8 cellular contexts compared by ENCODE assay signal in genomic region chr1:100188617-100189016, GRCh38. TPM values are rescaled to one million over a fixed set of nuclear protein-coding genes. Genes with fewer than 3 reads are reported as not detected.
A peak's percentile ranks its signal among the peaks of the same experiment; 100 is the strongest.
DNase-seq lines count a peak whose midpoint lies in the region; ATAC-seq and TF ChIP-seq lines count a peak whose summit lies in the region.

No MANE protein-coding gene starts in this region.

- H3K9me3 ChIP-seq in HEK293 (ENCODE audit: control insufficient read depth, insufficient read depth, low read depth, low read length) = no peaks in the 10 kb centered on the region

- ATAC-seq in left cardiac atrium (peak; percentile 82 to 91), HG02840 (IDR thresholded peaks at IDR 0.05; ENCODE audit: low FRiP score, unreplicated experiment) (no peak), HG03095 (IDR thresholded peaks at IDR 0.05; ENCODE audit: unreplicated experiment) (no peak)

- peaks cover 0 to 3% of the 10 kb centered on the region in 2 experiments; a peak in 1 of 3 replicates for H3K36me3 ChIP-seq in HEK293 (ENCODE audit: control insufficient read depth in 2 of 2, insufficient read depth in 1 of 2, low read length in 2 of 2)

- CTCF ChIA-PET in HEK293 (lab: Yijun Ruan, JAX) = interaction anchor here (0.6 kb wide), 1 partner anchor 1166 kb away, joined by 3 read pairs; no protein-coding TSS in a partner anchor

- H3K4me1 ChIP-seq in HEK293 (ENCODE audit: control insufficient read depth, insufficient read depth, low read length) = 0 out of 2 replicates have a peak, but pooled peaks cover 5% of the 10 kb centered on the region

- POLR2A ChIA-PET in HEK293 (lab: Yijun Ruan, JAX) = no interaction called here

- no peak overlapping the region for H3K27ac ChIP-seq in HEK293 (ENCODE audit: extremely low read depth, low read depth, low read length)

- no peak overlapping the region for H3K4me3 ChIP-seq in AG10803 (ENCODE audit: low read length)
- H3K4me3 ChIP-seq in HEK293 (ENCODE audit: low read depth, low read length) = no peak overlapping the region

- intact Hi-C loops in left cardiac atrium (cut with DNase I) = no loop called here

- DNase-seq in AG10803 (ENCODE audit: low read depth) = peak; percentile 92
- peak; percentile 90 for DNase-seq in NCI-H69 (lab: John Stamatoyannopoulos, UW)
- no peak for DNase-seq in left cardiac atrium
- no peak for DNase-seq in GDM1 (lab: John Stamatoyannopoulos, UW)
- DNase-seq in activated CD4-positive, CD25-positive, alpha-beta regulatory T cell (lab: John Stamatoyannopoulos, UW) = no peak

- TF ChIP-seq CTCF in AG10803 (conservative IDR thresholded peaks at IDR 0.05; ENCODE audit: low read length) = no peak
- no peak for TF ChIP-seq CTCF in HEK293 (tag by site-specific recombination; IDR thresholded peaks at IDR 0.05)

TF ChIP-seq in HEK293, 187 proteins besides CTCF, POLR2A, EP300 and RAD21 (continues in another document):
- TF ChIP-seq OSR2 (tag by site-specific recombination; IDR thresholded peaks at IDR 0.05) (peak; percentile 55; the same call in 1 of the 2 replicates), GLIS1 (tag by site-specific recombination; IDR thresholded peaks at IDR 0.05) (peak; percentile 56), ZXDB (tag by site-specific recombination; IDR thresholded peaks at IDR 0.05) (peak; percentile 30; the same call in 1 of the 2 replicates), WT1 (tag by site-specific recombination; IDR thresholded peaks at IDR 0.05) (no peak), SCRT1 (tag by site-specific recombination; IDR thresholded peaks at IDR 0.05; ENCODE audit: borderline replicate concordance) (peak; percentile 79; the same call in 1 of the 2 replicates), ZNF366 (tag by site-specific recombination; conservative IDR thresholded peaks at IDR 0.05) (peak; percentile 32; the same call in 1 of the 2 replicates), ZNF596 (tag by site-specific recombination; IDR thresholded peaks at IDR 0.05) (0 out of 2 replicates have a peak, but pooled peaks have one; percentile 37), MYNN (tag by site-specific recombination; IDR thresholded peaks at IDR 0.05; ENCODE audit: borderline replicate concordance) (peak; percentile 41; the same call in 1 of the 2 replicates), ZEB2 (tag by site-specific recombination; IDR thresholded peaks at IDR 0.05) (0 out of 2 replicates have a peak, but pooled peaks have one; percentile 35), ZNF610 (tag by site-specific recombination; IDR thresholded peaks at IDR 0.05; ENCODE audit: borderline replicate concordance) (no peak; the same call in 1 of the 2 replicates), ZBTB20 (tag by site-specific recombination; IDR thresholded peaks at IDR 0.05) (no peak), SP7 (tag by site-specific recombination; IDR thresholded peaks at IDR 0.05) (peak; percentile 87), ZNF843 (tag by site-specific recombination; IDR thresholded peaks at IDR 0.05) (peak; percentile 52; the same call in 1 of the 2 replicates), FEZF1 (tag by site-specific recombination; IDR thresholded peaks at IDR 0.05) (peak; percentile 66), ZNF335 (tag by site-specific recombination; conservative IDR thresholded peaks at IDR 0.05) (0 out of 2 replicates have a peak, but pooled peaks have one; percentile 14), OVOL3 (tag by site-specific recombination; IDR thresholded peaks at IDR 0.05) (peak; percentile 69; the same call in 1 of the 2 replicates), ZNF112 (tag by site-specific recombination; IDR thresholded peaks at IDR 0.05) (no peak), ZBTB17 (tag by site-specific recombination; IDR thresholded peaks at IDR 0.05) (peak; percentile 59; the same call in 1 of the 2 replicates), ZSCAN23 (tag by site-specific recombination; IDR thresholded peaks at IDR 0.05) (no peak), IKZF3 (tag by site-specific recombination; IDR thresholded peaks at IDR 0.05) (0 out of 2 replicates have a peak, but pooled peaks have one; percentile 38), PRDM10 (tag by site-specific recombination; IDR thresholded peaks at IDR 0.05) (0 out of 2 replicates have a peak, but pooled peaks have one; percentile 33)
- TF ChIP-seq, protein P1, sequence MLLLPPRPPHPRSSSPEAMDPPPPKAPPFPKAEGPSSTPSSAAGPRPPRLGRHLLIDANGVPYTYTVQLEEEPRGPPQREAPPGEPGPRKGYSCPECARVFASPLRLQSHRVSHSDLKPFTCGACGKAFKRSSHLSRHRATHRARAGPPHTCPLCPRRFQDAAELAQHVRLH (tag by site-specific recombination; IDR thresholded peaks at IDR 0.05) = no peak
- TF ChIP-seq, protein P2, sequence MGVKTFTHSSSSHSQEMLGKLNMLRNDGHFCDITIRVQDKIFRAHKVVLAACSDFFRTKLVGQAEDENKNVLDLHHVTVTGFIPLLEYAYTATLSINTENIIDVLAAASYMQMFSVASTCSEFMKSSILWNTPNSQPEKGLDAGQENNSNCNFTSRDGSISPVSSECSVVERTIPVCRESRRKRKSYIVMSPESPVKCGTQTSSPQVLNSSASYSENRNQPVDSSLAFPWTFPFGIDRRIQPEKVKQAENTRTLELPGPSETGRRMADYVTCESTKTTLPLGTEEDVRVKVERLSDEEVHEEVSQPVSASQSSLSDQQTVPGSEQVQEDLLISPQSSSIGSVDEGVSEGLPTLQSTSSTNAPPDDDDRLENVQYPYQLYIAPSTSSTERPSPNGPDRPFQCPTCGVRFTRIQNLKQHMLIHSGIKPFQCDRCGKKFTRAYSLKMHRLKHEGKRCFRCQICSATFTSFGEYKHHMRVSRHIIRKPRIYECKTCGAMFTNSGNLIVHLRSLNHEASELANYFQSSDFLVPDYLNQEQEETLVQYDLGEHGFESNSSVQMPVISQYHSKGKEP (tag by site-specific recombination; IDR thresholded peaks at IDR 0.05) = peak; percentile 88
- TF ChIP-seq, protein P3, sequence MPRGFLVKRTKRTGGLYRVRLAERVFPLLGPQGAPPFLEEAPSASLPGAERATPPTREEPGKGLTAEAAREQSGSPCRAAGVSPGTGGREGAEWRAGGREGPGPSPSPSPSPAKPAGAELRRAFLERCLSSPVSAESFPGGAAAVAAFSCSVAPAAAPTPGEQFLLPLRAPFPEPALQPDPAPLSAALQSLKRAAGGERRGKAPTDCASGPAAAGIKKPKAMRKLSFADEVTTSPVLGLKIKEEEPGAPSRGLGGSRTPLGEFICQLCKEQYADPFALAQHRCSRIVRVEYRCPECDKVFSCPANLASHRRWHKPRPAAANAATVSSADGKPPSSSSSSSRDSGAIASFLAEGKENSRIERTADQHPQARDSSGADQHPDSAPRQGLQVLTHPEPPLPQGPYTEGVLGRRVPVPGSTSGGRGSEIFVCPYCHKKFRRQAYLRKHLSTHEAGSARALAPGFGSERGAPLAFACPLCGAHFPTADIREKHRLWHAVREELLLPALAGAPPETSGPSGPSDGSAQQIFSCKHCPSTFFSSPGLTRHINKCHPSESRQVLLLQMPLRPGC (tag by site-specific recombination; IDR thresholded peaks at IDR 0.05) = peak; percentile 62
- TF ChIP-seq, protein P4, sequence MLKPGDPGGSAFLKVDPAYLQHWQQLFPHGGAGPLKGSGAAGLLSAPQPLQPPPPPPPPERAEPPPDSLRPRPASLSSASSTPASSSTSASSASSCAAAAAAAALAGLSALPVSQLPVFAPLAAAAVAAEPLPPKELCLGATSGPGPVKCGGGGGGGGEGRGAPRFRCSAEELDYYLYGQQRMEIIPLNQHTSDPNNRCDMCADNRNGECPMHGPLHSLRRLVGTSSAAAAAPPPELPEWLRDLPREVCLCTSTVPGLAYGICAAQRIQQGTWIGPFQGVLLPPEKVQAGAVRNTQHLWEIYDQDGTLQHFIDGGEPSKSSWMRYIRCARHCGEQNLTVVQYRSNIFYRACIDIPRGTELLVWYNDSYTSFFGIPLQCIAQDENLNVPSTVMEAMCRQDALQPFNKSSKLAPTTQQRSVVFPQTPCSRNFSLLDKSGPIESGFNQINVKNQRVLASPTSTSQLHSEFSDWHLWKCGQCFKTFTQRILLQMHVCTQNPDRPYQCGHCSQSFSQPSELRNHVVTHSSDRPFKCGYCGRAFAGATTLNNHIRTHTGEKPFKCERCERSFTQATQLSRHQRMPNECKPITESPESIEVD (tag by site-specific recombination; IDR thresholded peaks at IDR 0.05) = peak; percentile 81

RNA-seq across cellular contexts. Expression of gene LRRC39, which starts 10.6 kb away (rescaled TPM):
- total RNA-seq in left cardiac atrium = 100 to 1,000 TPM in 1 of 2 donors, 10 to 100 TPM in 1; 61.2 to 102 TPM

RNA-seq across cellular contexts. Expression of gene TRMT13, which starts 55.7 kb away (rescaled TPM):
- total RNA-seq in left cardiac atrium = 10 to 100 TPM in 1 of 2 donors, 1 to 10 TPM in 1; 6.9 to 10.3 TPM

RNA-seq across cellular contexts. Expression of gene SASS6, which starts 55.9 kb away (rescaled TPM):
- 1 to 10 TPM; 1.3 to 2.2 TPM for total RNA-seq in left cardiac atrium

Comparison
In these comparisons a context has a peak if more than half of its experiments do, and no peak if none do; other contexts are left out.
1. DNase-seq: peak in AG10803 (single experiment) and NCI-H69 (single experiment); none in left cardiac atrium (single experiment), GDM1 (single experiment) and activated CD4-positive, CD25-positive, alpha-beta regulatory T cell (0 of 4).
2. ATAC-seq: peak in left cardiac atrium (2 of 2); none in HG02840 (single experiment) and HG03095 (single experiment).